ENCODE assay signal across 22 cellular contexts in genomic region chr15:78109156-78109555, GRCh38. TPM values are rescaled to one million over a fixed set of nuclear protein-coding genes. Genes with fewer than 3 reads are reported as not detected.
DNase-seq lines count a peak whose midpoint lies in the region; ATAC-seq and TF ChIP-seq lines count a peak whose summit lies in the region.
"Had no signal": no experiment of that assay in that cellular context is flagged by ENCODE, and none has a peak within 500 bp of the region (broad histone marks: within the 10 kb centered on the region; RNA-seq: fewer than 3 reads in every experiment).

No MANE protein-coding gene starts in this region.

- TF ChIP-seq POLR2A in sigmoid colon (IDR thresholded peaks at IDR 0.05), result no peak

- H3K27me3 ChIP-seq in sigmoid colon, result no peaks in the 10 kb centered on the region

- intact Hi-C loops in activated CD4-positive, alpha-beta memory T cell treated with anti-CD3 and anti-CD28 coated beads for 36 hours (cut with micrococcal nuclease), result loop anchor here (2.0 to 5.0 kb wide), 2 partner anchors 57 to 150 kb away; no protein-coding TSS in a partner anchor
- intact Hi-C loops in sigmoid colon (cut with DNase I), result loop anchor here (2.0 kb wide), 1 partner anchor 142 kb away; no protein-coding TSS in a partner anchor

- no peaks in the 10 kb centered on the region for H3K36me3 Mint-ChIP-seq in activated CD4-positive, alpha-beta memory T cell treated with anti-CD3 and anti-CD28 coated beads for 36 hours
- H3K36me3 Mint-ChIP-seq in activated CD4-positive, alpha-beta memory T cell treated with anti-CD3 and anti-CD28 coated beads, Interleukin-2, amount 10 ng/mL, durations not matched to agents 7 days and 5 days (ENCODE audit: low read depth), result no peaks in the 10 kb centered on the region
- peaks cover 2% of the 10 kb centered on the region for H3K36me3 Mint-ChIP-seq in chondrocyte (ENCODE audit: low read depth)

- no peak overlapping the region for H3K27ac ChIP-seq in sigmoid colon
- H3K27ac ChIP-seq: 22Rv1, A549, C4-2B, HL-60 had no signal

- H3K4me1 Mint-ChIP-seq in activated CD4-positive, alpha-beta memory T cell treated with anti-CD3 and anti-CD28 coated beads for 36 hours (ENCODE audit: low read depth), result peaks cover 24% of the 10 kb centered on the region
- peaks cover 45% of the 10 kb centered on the region for H3K4me1 Mint-ChIP-seq in activated CD4-positive, alpha-beta memory T cell treated with anti-CD3 and anti-CD28 coated beads, Interleukin-2, amount 10 ng/mL, durations not matched to agents 7 days and 5 days
- H3K4me1 Mint-ChIP-seq in chondrocyte (ENCODE audit: low read depth), result no peaks in the 10 kb centered on the region

- no peaks in the 10 kb centered on the region for H3K9me3 ChIP-seq in sigmoid colon
- H3K9me3 ChIP-seq: A549, Caco-2 had no signal

- no peak overlapping the region for H3K27ac Mint-ChIP-seq in activated CD4-positive, alpha-beta memory T cell treated with anti-CD3 and anti-CD28 coated beads for 36 hours
- no peak overlapping the region for H3K27ac Mint-ChIP-seq in activated CD4-positive, alpha-beta memory T cell treated with anti-CD3 and anti-CD28 coated beads, Interleukin-2, amount 10 ng/mL, durations not matched to agents 7 days and 5 days
- no peak overlapping the region for H3K27ac Mint-ChIP-seq in chondrocyte (ENCODE audit: unreplicated experiment)
- H3K27ac Mint-ChIP-seq: CD4-positive, alpha-beta T cell; GM23338 had no signal

- WGBS in sigmoid colon, 2 donors, result 91 to 93% methylated on average over 12 of the region's 12 CpGs

- DNase-seq in activated CD4-positive, alpha-beta memory T cell treated with anti-CD3 and anti-CD28 coated beads for 36 hours, result peak; percentile 6
- DNase-seq in activated CD4-positive, alpha-beta memory T cell treated with anti-CD3 and anti-CD28 coated beads, Interleukin-2, amount 10 ng/mL, durations not matched to agents 7 days and 5 days, result no peak
- peak; percentile 59 for DNase-seq in chondrocyte (ENCODE audit: low spot score)
- peak; percentile 48 for DNase-seq in sigmoid colon
- no peak for DNase-seq in activated CD4-positive, alpha-beta T cell treated with anti-CD3 and anti-CD28 coated beads for 48 hours
- no peak for DNase-seq in dedifferentiated amniotic fluid mesenchymal stem cell (ENCODE audit: extremely low spot score)
- DNase-seq: AML-193; Caco-2; CD4-positive, alpha-beta T cell; DMS153; DMS79; GDM1; HCEC 1CT had no signal

- CTCF ChIA-PET in activated CD4-positive, alpha-beta memory T cell treated with anti-CD3 and anti-CD28 coated beads for 36 hours (lab: Charles Lee), result interaction anchor here (0.5 to 10.2 kb wide), 34 partner anchors 7 to 665 kb away, joined by 3 to 141 read pairs (median 8); partner anchors contain the start of genes CIB2 and SH2D7
- CTCF ChIA-PET in activated CD4-positive, alpha-beta memory T cell treated with anti-CD3 and anti-CD28 coated beads, Interleukin-2, amount 10 ng/mL, durations not matched to agents 7 days and 5 days (lab: Charles Lee), result interaction anchor here (0.8 to 11.6 kb wide), 34 partner anchors 9 to 199 kb away, joined by 3 to 190 read pairs (median 10); partner anchors contain the start of genes CIB2 and SH2D7

- no peak for TF ChIP-seq EP300 in sigmoid colon (IDR thresholded peaks at IDR 0.05)

- TF ChIP-seq CTCF in chondrocyte (IDR thresholded peaks at IDR 0.05), result no peak
- no peak for TF ChIP-seq CTCF in sigmoid colon (IDR thresholded peaks at IDR 0.05)

- H3K4me3 Mint-ChIP-seq in activated CD4-positive, alpha-beta memory T cell treated with anti-CD3 and anti-CD28 coated beads for 36 hours, result no peak overlapping the region
- H3K4me3 Mint-ChIP-seq in activated CD4-positive, alpha-beta memory T cell treated with anti-CD3 and anti-CD28 coated beads, Interleukin-2, amount 10 ng/mL, durations not matched to agents 7 days and 5 days, result no peak overlapping the region
- no peak overlapping the region for H3K4me3 Mint-ChIP-seq in chondrocyte (ENCODE audit: unreplicated experiment)
- H3K4me3 Mint-ChIP-seq: CD4-positive, alpha-beta T cell; GM23338 had no signal

- H3K36me3 ChIP-seq in sigmoid colon, result no peaks in the 10 kb centered on the region

- no peaks in the 10 kb centered on the region for H3K9me3 Mint-ChIP-seq in activated CD4-positive, alpha-beta memory T cell treated with anti-CD3 and anti-CD28 coated beads for 36 hours
- no peaks in the 10 kb centered on the region for H3K9me3 Mint-ChIP-seq in activated CD4-positive, alpha-beta memory T cell treated with anti-CD3 and anti-CD28 coated beads, Interleukin-2, amount 10 ng/mL, durations not matched to agents 7 days and 5 days
- H3K9me3 Mint-ChIP-seq in chondrocyte (ENCODE audit: low read depth), result no peaks in the 10 kb centered on the region
- H3K9me3 Mint-ChIP-seq: CD4-positive, alpha-beta T cell; GM23338 had no signal

- no peaks in the 10 kb centered on the region for H3K27me3 Mint-ChIP-seq in activated CD4-positive, alpha-beta memory T cell treated with anti-CD3 and anti-CD28 coated beads for 36 hours
- no peaks in the 10 kb centered on the region for H3K27me3 Mint-ChIP-seq in activated CD4-positive, alpha-beta memory T cell treated with anti-CD3 and anti-CD28 coated beads, Interleukin-2, amount 10 ng/mL, durations not matched to agents 7 days and 5 days
- H3K27me3 Mint-ChIP-seq in chondrocyte (ENCODE audit: low read depth), result no peaks in the 10 kb centered on the region
- H3K27me3 Mint-ChIP-seq: CD4-positive, alpha-beta T cell had no signal

- no peaks in the 10 kb centered on the region for H3K4me1 ChIP-seq in sigmoid colon
- H3K4me1 ChIP-seq: A549, Caco-2 had no signal

- no peak for ATAC-seq in HG02885 (IDR thresholded peaks at IDR 0.05; ENCODE audit: poor library complexity, unreplicated experiment)

- POLR2A ChIA-PET in activated CD4-positive, alpha-beta memory T cell treated with anti-CD3 and anti-CD28 coated beads for 36 hours (lab: Charles Lee), result no interaction called here
- POLR2A ChIA-PET in activated CD4-positive, alpha-beta memory T cell treated with anti-CD3 and anti-CD28 coated beads, Interleukin-2, amount 10 ng/mL, durations not matched to agents 7 days and 5 days (lab: Charles Lee), result interaction anchor here (0.8 to 1.9 kb wide), 6 partner anchors 39 to 328 kb away, joined by 3 to 9 read pairs (median 4); no protein-coding TSS in a partner anchor

- H3K4me3 ChIP-seq in sigmoid colon, result no peak overlapping the region
- H3K4me3 ChIP-seq: A549, GM23338 had no signal

RNA-seq across cellular contexts. Expression of gene SH2D7, which starts 16.8 kb away (rescaled TPM):
- not detected for total RNA-seq in activated CD4-positive, alpha-beta memory T cell treated with anti-CD3 and anti-CD28 coated beads for 36 hours
- total RNA-seq in activated CD4-positive, alpha-beta memory T cell treated with anti-CD3 and anti-CD28 coated beads, Interleukin-2, amount 10 ng/mL, durations not matched to agents 7 days and 5 days, result not detected
- total RNA-seq in chondrocyte, result not detected in 3 replicates
- not detected for total RNA-seq in sigmoid colon
- 1 to 10 TPM in 2 of 3 donors, under 1 TPM in 1; 0.69 to 3.0 (median 2.5) TPM for polyA plus RNA-seq in sigmoid colon
- total RNA-seq: Caco-2; CD4-positive, alpha-beta T cell; Daoy; GM23338; HT1080 had no signal
- polyA plus RNA-seq: A549, BJ had no signal

RNA-seq across cellular contexts. Expression of gene CIB2, which starts 22.1 kb away (rescaled TPM):
- total RNA-seq in activated CD4-positive, alpha-beta memory T cell treated with anti-CD3 and anti-CD28 coated beads for 36 hours, result 1 to 10 TPM; 2.0 to 2.2 TPM
- 1 to 10 TPM in 1 of 2 experiments, under 1 TPM in 1; 0.91 to 1.1 TPM for total RNA-seq in activated CD4-positive, alpha-beta memory T cell treated with anti-CD3 and anti-CD28 coated beads, Interleukin-2, amount 10 ng/mL, durations not matched to agents 7 days and 5 days
- total RNA-seq in chondrocyte (5.7 to 8.8 TPM (median 8.0 TPM) in 3 replicates), sigmoid colon (10 to 100 TPM in 3 of 4 donors, 1 to 10 TPM in 1; 3.5 to 11.7 (median 10.4) TPM)
- 10 to 100 TPM in 2 of 3 donors, 1 to 10 TPM in 1; 7.1 to 41.4 (median 16.9) TPM for polyA plus RNA-seq in sigmoid colon

RNA-seq across cellular contexts. Expression of gene TBC1D2B, which starts 31.6 kb away (rescaled TPM):
- total RNA-seq in activated CD4-positive, alpha-beta memory T cell treated with anti-CD3 and anti-CD28 coated beads for 36 hours, result 10 to 100 TPM; 47.9 to 57.8 TPM
- 100 to 1,000 TPM in 1 of 2 experiments, 10 to 100 TPM in 1; 97.1 to 101 TPM for total RNA-seq in activated CD4-positive, alpha-beta memory T cell treated with anti-CD3 and anti-CD28 coated beads, Interleukin-2, amount 10 ng/mL, durations not matched to agents 7 days and 5 days
- total RNA-seq in chondrocyte, result 44.3 to 64.2 TPM (median 58.1 TPM) in 3 replicates
- 10 to 100 TPM; 25.3 to 47.1 (median 37.6) TPM for total RNA-seq in sigmoid colon
- polyA plus RNA-seq in sigmoid colon, result 10 to 100 TPM in 2 of 3 donors, 1 to 10 TPM in 1; 7.6 to 30.3 (median 13.2) TPM

RNA-seq across cellular contexts. Expression of gene IDH3A, which starts 40.0 kb away (rescaled TPM):
- total RNA-seq in activated CD4-positive, alpha-beta memory T cell treated with anti-CD3 and anti-CD28 coated beads for 36 hours, result 100 to 1,000 TPM; 106 to 111 TPM
- total RNA-seq in activated CD4-positive, alpha-beta memory T cell treated with anti-CD3 and anti-CD28 coated beads, Interleukin-2, amount 10 ng/mL, durations not matched to agents 7 days and 5 days, result 10 to 100 TPM; 73.5 to 85.0 TPM
- 42.6 to 50.7 TPM (median 48.7 TPM) in 3 replicates for total RNA-seq in chondrocyte
- 100 to 1,000 TPM in 1 of 4 donors, 10 to 100 TPM in 3; 74.9 to 106 (median 93.9) TPM for total RNA-seq in sigmoid colon
- polyA plus RNA-seq in sigmoid colon, result 10 to 100 TPM; 78.1 to 85.1 (median 79.5) TPM

Comparison
In these comparisons a context has a peak if more than half of its experiments do, and no peak if none do; other contexts are left out.
1. DNase-seq: peak in activated CD4-positive, alpha-beta memory T cell treated with anti-CD3 and anti-CD28 coated beads for 36 hours (single experiment), chondrocyte (single experiment) and sigmoid colon (single experiment); none in activated CD4-positive, alpha-beta memory T cell treated with anti-CD3 and anti-CD28 coated beads, Interleukin-2, amount 10 ng/mL, durations not matched to agents 7 days and 5 days (single experiment), activated CD4-positive, alpha-beta T cell treated with anti-CD3 and anti-CD28 coated beads for 48 hours (single experiment) and dedifferentiated amniotic fluid mesenchymal stem cell (single experiment).